In genomic region chr7:85474234-85474633, GRCh38 we compare ENCODE assay signal across 15 cellular contexts.
DNase-seq lines count a peak whose midpoint lies in the region; ATAC-seq, FAIRE-seq and TF ChIP-seq lines count a peak whose summit lies in the region.
"Had no signal": no experiment of that assay in that cellular context is flagged by ENCODE, and none has a peak within 500 bp of the region (broad histone marks: within the 10 kb centered on the region; RNA-seq: fewer than 3 reads in every experiment).

No MANE protein-coding gene starts in this region.

- peak overlapping the region; percentile 38 for H3K4me3 Mint-ChIP-seq in HFFc6
- H3K4me3 Mint-ChIP-seq in GM23338: no peak overlapping the region
- H3K4me3 Mint-ChIP-seq in immature natural killer cell: no peak overlapping the region
- H3K4me3 Mint-ChIP-seq: stimulated activated naive CD8-positive, alpha-beta T cell treated with anti-CD3 and anti-CD28 coated beads, Interleukin-15, Interleukin-2, amounts not matched to agents 100 ng/mL and 50 ng/mL, for 24 hours had no signal

- peak; percentile 65 for DNase-seq in HFFc6
- peak; percentile 13 for DNase-seq in choroid plexus epithelial cell (ENCODE audit: low read depth)
- no peak for DNase-seq in GM23338 (ENCODE audit: low spot score)
- no peak for DNase-seq in GM19239 (ENCODE audit: insufficient read length, low spot score)
- no peak for DNase-seq in immature natural killer cell
- DNase-seq in right lobe of liver: no peak
- DNase-seq: Caco-2; heart right ventricle; Peyer's patch; stimulated activated CD4-positive, alpha-beta T cell treated with anti-CD3 and anti-CD28 coated beads, Interleukin-2, amount 100 ng/mL, for 48 hours; T-helper 9 cell had no signal

- H3K9me3 Mint-ChIP-seq in HFFc6 (no peaks in the 10 kb centered on the region), GM23338 (no peaks in the 10 kb centered on the region), immature natural killer cell (peaks cover 2 to 23% (median 7%) of the 10 kb centered on the region in 6 donors)
- H3K9me3 Mint-ChIP-seq: stimulated activated naive CD8-positive, alpha-beta T cell treated with anti-CD3 and anti-CD28 coated beads, Interleukin-15, Interleukin-2, amounts not matched to agents 100 ng/mL and 50 ng/mL, for 24 hours had no signal

- no peaks in the 10 kb centered on the region for H4K20me1 ChIP-seq in GM23338 (replicated peaks; ENCODE audit: insufficient read depth)

- no peak for TF ChIP-seq POLR2A in right lobe of liver (IDR thresholded peaks at IDR 0.05)

- H3K4me1 ChIP-seq in GM23338 (ENCODE audit: insufficient read depth) (no peaks in the 10 kb centered on the region), right lobe of liver (no peaks in the 10 kb centered on the region)
- H3K4me1 ChIP-seq: Caco-2, heart right ventricle, parathyroid adenoma, Peyer's patch had no signal

- intact Hi-C loops in right lobe of liver (cut with DNase I): no loop called here

- no peak overlapping the region for H3K27ac ChIP-seq in GM23338 (ENCODE audit: low read depth)
- H3K27ac ChIP-seq in right lobe of liver: no peak overlapping the region
- H3K27ac ChIP-seq: heart right ventricle, parathyroid adenoma, Peyer's patch had no signal

- H3K79me2 ChIP-seq in GM23338 (replicated peaks; ENCODE audit: insufficient read depth): no peaks in the 10 kb centered on the region
- H3K79me2 ChIP-seq: parathyroid adenoma had no signal

- no peaks in the 10 kb centered on the region for H3K27me3 Mint-ChIP-seq in HFFc6 (ENCODE audit: insufficient read depth)
- no peaks in the 10 kb centered on the region for H3K27me3 Mint-ChIP-seq in GM23338 (ENCODE audit: insufficient read depth, low read depth, poor library complexity)
- H3K27me3 Mint-ChIP-seq in immature natural killer cell (ENCODE audit: low read depth in 3 of 3): peaks cover 0 to 3% (median 0%) of the 10 kb centered on the region in 3 donors
- H3K27me3 Mint-ChIP-seq: stimulated activated naive CD8-positive, alpha-beta T cell treated with anti-CD3 and anti-CD28 coated beads, Interleukin-15, Interleukin-2, amounts not matched to agents 100 ng/mL and 50 ng/mL, for 24 hours had no signal

- no peaks in the 10 kb centered on the region for H3K9me3 ChIP-seq in right lobe of liver
- H3K9me3 ChIP-seq: Caco-2, heart right ventricle, Peyer's patch had no signal

- H3K36me3 ChIP-seq in GM23338 (ENCODE audit: insufficient read depth) (no peaks in the 10 kb centered on the region), right lobe of liver (no peaks in the 10 kb centered on the region)
- H3K36me3 ChIP-seq: heart right ventricle, Peyer's patch had no signal

- peak; percentile 90 for ATAC-seq in GM18873 (IDR thresholded peaks at IDR 0.05; ENCODE audit: low FRiP score, unreplicated experiment)
- peak; percentile 83 for ATAC-seq in HG03354 (IDR thresholded peaks at IDR 0.05; ENCODE audit: poor library complexity, severe bottlenecking, unreplicated experiment)
- no peak for ATAC-seq in GM23338
- ATAC-seq in right lobe of liver: no peak
- ATAC-seq: heart right ventricle had no signal

- no peak for FAIRE-seq in GM19239 (lab: Jason Lieb, UNC)

- no peak for TF ChIP-seq CTCF in HFFc6 (IDR thresholded peaks at IDR 0.05)
- no peak for TF ChIP-seq CTCF in choroid plexus epithelial cell (conservative IDR thresholded peaks at IDR 0.05; ENCODE audit: low read depth, low read length)
- TF ChIP-seq CTCF in GM23338 (conservative IDR thresholded peaks at IDR 0.05; ENCODE audit: low read depth in 2 of 2): no peak
- no peak for TF ChIP-seq CTCF in right lobe of liver (IDR thresholded peaks at IDR 0.05)

- H3F3A ChIP-seq in GM23338 (replicated peaks; ENCODE audit: low read depth): no peaks in the 10 kb centered on the region

- no peaks in the 10 kb centered on the region for H3K27me3 ChIP-seq in GM23338 (ENCODE audit: insufficient read depth)
- no peaks in the 10 kb centered on the region for H3K27me3 ChIP-seq in right lobe of liver
- H3K27me3 ChIP-seq: heart right ventricle, Peyer's patch had no signal

- H3K4me3 ChIP-seq in choroid plexus epithelial cell (ENCODE audit: low read depth, low read length) (no peak overlapping the region), GM23338 (no peak overlapping the region), right lobe of liver (no peak overlapping the region)
- H3K4me3 ChIP-seq: heart right ventricle, Peyer's patch had no signal

- 63% methylated on average over 2 of the region's 2 CpGs for WGBS in right lobe of liver (ENCODE audit: insufficient coverage, low coverage, low lambda C conversion rate, missing lambda C conversion rate)

- H2AFZ ChIP-seq in GM23338: no peak overlapping the region
- H2AFZ ChIP-seq: parathyroid adenoma had no signal

- H3K4me2 ChIP-seq in GM23338: no peak overlapping the region

- H3K27ac Mint-ChIP-seq in HFFc6: no peak overlapping the region
- H3K27ac Mint-ChIP-seq in GM23338: no peak overlapping the region
- no peak overlapping the region for H3K27ac Mint-ChIP-seq in immature natural killer cell
- H3K27ac Mint-ChIP-seq: stimulated activated naive CD8-positive, alpha-beta T cell treated with anti-CD3 and anti-CD28 coated beads, Interleukin-15, Interleukin-2, amounts not matched to agents 100 ng/mL and 50 ng/mL, for 24 hours had no signal

- no peaks in the 10 kb centered on the region for H3K36me3 Mint-ChIP-seq in HFFc6 (ENCODE audit: low read depth)
- no peaks in the 10 kb centered on the region for H3K36me3 Mint-ChIP-seq in GM23338 (ENCODE audit: low read depth)
- H3K36me3 Mint-ChIP-seq in immature natural killer cell: no peaks in the 10 kb centered on the region

- no peaks in the 10 kb centered on the region for H3K9me2 ChIP-seq in GM23338 (ENCODE audit: insufficient read depth)

- H3K4me1 Mint-ChIP-seq in HFFc6 (ENCODE audit: low read depth) (peaks cover 49% of the 10 kb centered on the region), GM23338 (peaks cover 10% of the 10 kb centered on the region; the same call in 2 of the 3 replicates), immature natural killer cell (peaks cover 2 to 18% of the 10 kb centered on the region in 2 donors)

TF ChIP-seq in GM23338, 12 proteins besides CTCF, POLR2A, EP300 and RAD21 (continues in another document):
- TF ChIP-seq JUNB (IDR thresholded peaks at IDR 0.05; ENCODE audit: unreplicated experiment) (no peak), POLR2AphosphoS5 (IDR thresholded peaks at IDR 0.05; ENCODE audit: low read depth) (no peak), ZNF114 (CRISPR knock-in tag; IDR thresholded peaks at IDR 0.05) (no peak), ZNF331 (CRISPR knock-in tag; IDR thresholded peaks at IDR 0.05; ENCODE audit: low read depth) (no peak), REST (IDR thresholded peaks at IDR 0.05; ENCODE audit: unreplicated experiment) (no peak), STAT1 (IDR thresholded peaks at IDR 0.05; ENCODE audit: unreplicated experiment) (no peak)

Comparison
In these comparisons a context has a peak if more than half of its experiments do, and no peak if none do; other contexts are left out.
1. ATAC-seq: peak in GM18873 (single experiment) and HG03354 (single experiment); none in GM23338 (single experiment) and right lobe of liver (0 of 4).
2. DNase-seq: peak in HFFc6 (single experiment) and choroid plexus epithelial cell (single experiment); none in GM23338 (single experiment), GM19239 (single experiment), immature natural killer cell (0 of 3) and right lobe of liver (0 of 3).